In genomic region chr19:34254552-34255432, GRCh38 we compare ENCODE assay signal across 8 cellular contexts. TPM values are rescaled to one million over a fixed set of nuclear protein-coding genes. Genes with fewer than 3 reads are reported as not detected.
A peak's percentile ranks its signal among the peaks of the same experiment; 100 is the strongest.
DNase-seq lines count a peak whose midpoint lies in the region; ATAC-seq, FAIRE-seq and TF ChIP-seq lines count a peak whose summit lies in the region.

Gene GARRE1, plus strand, starts transcription at chr19:34254554. Its CDS starts 45,920 bp downstream, at chr19:34300474.

- peak; percentile 32 for ATAC-seq in GM18861 (IDR thresholded peaks at IDR 0.05; ENCODE audit: unreplicated experiment)
- peak; percentile 14 for ATAC-seq in HG03060 (IDR thresholded peaks at IDR 0.05; ENCODE audit: low read depth, unreplicated experiment)

- no peak for TF ChIP-seq CTCF in OCI-LY1 (IDR thresholded peaks at IDR 0.05; ENCODE audit: low read length)

- peak within 1 kb of the TSS; percentile 100 for H3K4me2 ChIP-seq in OCI-LY1 (ENCODE audit: low read length)

- H3K36me3 ChIP-seq in ACC112 (ENCODE audit: insufficient read depth, low read length), result no peaks in the 10 kb centered on the region
- H3K36me3 ChIP-seq in OCI-LY1 (ENCODE audit: insufficient read depth, low read length), result no peaks in the 10 kb centered on the region

- H3K4me1 ChIP-seq in ACC112 (ENCODE audit: control insufficient read depth, insufficient read depth, low read length, unreplicated experiment) (peaks cover 13% of the 10 kb centered on the region), OCI-LY1 (ENCODE audit: insufficient read depth, low read length, severe bottlenecking) (peaks cover 14% of the 10 kb centered on the region)

- H3K4me3 ChIP-seq in ACC112 (ENCODE audit: low read depth, low read length) (peak within 1 kb of the TSS; percentile 91), OCI-LY1 (ENCODE audit: low read depth, low read length, poor library complexity, severe bottlenecking) (peak within 1 kb of the TSS; percentile 97)

- H3F3A ChIP-seq in OCI-LY1 (ENCODE audit: insufficient read depth, low read length), result 0 out of 2 replicates have a peak, but pooled peaks cover 3% of the 10 kb centered on the region

- H2AFZ ChIP-seq in ACC112 (ENCODE audit: low read length, unreplicated experiment), result peak within 1 kb of the TSS; percentile 85
- peak within 1 kb of the TSS; percentile 98 for H2AFZ ChIP-seq in OCI-LY1 (ENCODE audit: low read length)

- FAIRE-seq in urothelium cell line (lab: Jason Lieb, UNC), result no peak

- H3K9me2 ChIP-seq in OCI-LY1 (ENCODE audit: low read depth, low read length), result no peaks in the 10 kb centered on the region

- H3K27me3 ChIP-seq in ACC112 (ENCODE audit: insufficient read depth, low read length), result no peaks in the 10 kb centered on the region
- no peaks in the 10 kb centered on the region for H3K27me3 ChIP-seq in OCI-LY1 (ENCODE audit: insufficient read depth, low read length)

- no peaks in the 10 kb centered on the region for H3K9me3 ChIP-seq in OCI-LY1 (ENCODE audit: low read length)

- H3K27ac ChIP-seq in ACC112 (ENCODE audit: low read depth, low read length) (peak within 1 kb of the TSS; percentile 42; the same call in 1 of the 2 replicates), OCI-LY1 (ENCODE audit: low read depth, low read length, poor library complexity, severe bottlenecking) (no peak within 1 kb of the TSS)

- peaks cover 8% of the 10 kb centered on the region for H3K79me2 ChIP-seq in ACC112 (ENCODE audit: control insufficient read depth, insufficient read depth, low read length, unreplicated experiment)
- no peaks in the 10 kb centered on the region for H3K79me2 ChIP-seq in OCI-LY1 (ENCODE audit: insufficient read depth, low read length)

- no peaks in the 10 kb centered on the region for H4K20me1 ChIP-seq in OCI-LY1 (ENCODE audit: insufficient read depth, low read length)

- DNase-seq in activated gamma-delta T cell (lab: John Stamatoyannopoulos, UW), result peak; percentile 74
- peak; percentile 45 for DNase-seq in germinal center (ENCODE audit: low spot score)
- no peak for DNase-seq in occipital lobe (lab: John Stamatoyannopoulos, UW)
- DNase-seq in urothelium cell line (ENCODE audit: low spot score), result peak; percentile 73

- peak within 1 kb of the TSS; percentile 98 for H3K9ac ChIP-seq in OCI-LY1 (ENCODE audit: low read length)

RNA-seq across cellular contexts. Expression of gene GARRE1, which starts in this region (rescaled TPM):
- 20.7 TPM for total RNA-seq in occipital lobe
